Comparison of ENCODE assay signal across 12 cellular contexts in genomic region chr20:38804243-38804642, GRCh38. TPM values are rescaled to one million over a fixed set of nuclear protein-coding genes. Genes with fewer than 3 reads are reported as not detected.
DNase-seq lines count a peak whose midpoint lies in the region; ATAC-seq and TF ChIP-seq lines count a peak whose summit lies in the region.
"Had no signal": no experiment of that assay in that cellular context is flagged by ENCODE, and none has a peak within 500 bp of the region (broad histone marks: within the 10 kb centered on the region; RNA-seq: fewer than 3 reads in every experiment).

No MANE protein-coding gene starts in this region.

- no peak overlapping the region for H3K9ac ChIP-seq in neural progenitor cell
- no peak overlapping the region for H3K9ac ChIP-seq in smooth muscle cell (ENCODE audit: low read depth)

- H3F3A ChIP-seq in neural progenitor cell (ENCODE audit: low read depth) = peaks cover 37% of the 10 kb centered on the region
- no peaks in the 10 kb centered on the region for H3F3A ChIP-seq in smooth muscle cell (ENCODE audit: low read depth)

- CTCF ChIA-PET in CD4-positive, alpha-beta T cell (lab: Charles Lee) = interaction anchor here (1.8 kb wide), 1 partner anchor 122 kb away, joined by 3 read pairs; the partner anchor contains the start of gene FAM83D

- H3K4me3 ChIP-seq in neural progenitor cell (peak overlapping the region; percentile 0), smooth muscle cell (no peak overlapping the region)
- H3K4me3 ChIP-seq: SJSA1 had no signal

- H3K4me3 Mint-ChIP-seq in CD4-positive, alpha-beta T cell = peak overlapping the region; percentile 88
- peak overlapping the region; percentile 86 for H3K4me3 Mint-ChIP-seq in neural progenitor cell

- 86% methylated on average over 3 of the region's 3 CpGs for WGBS in smooth muscle cell (ENCODE audit: low lambda C conversion rate)

- H3K27ac ChIP-seq in CD4-positive, alpha-beta T cell (ENCODE audit: low read depth, low read length) = peak overlapping the region; percentile 96
- H3K27ac ChIP-seq in KOPT-K1 (ENCODE audit: low read depth, low read length, poor library complexity, severe bottlenecking) (peak overlapping the region; percentile 92), neural progenitor cell (peak overlapping the region; percentile 64), smooth muscle cell (ENCODE audit: low read depth) (no peak overlapping the region)
- H3K27ac ChIP-seq: SJSA1, testis had no signal

- no peaks in the 10 kb centered on the region for H3K79me2 ChIP-seq in neural progenitor cell (ENCODE audit: low read depth)
- H3K79me2 ChIP-seq in smooth muscle cell (ENCODE audit: low read depth) = no peaks in the 10 kb centered on the region

- no peaks in the 10 kb centered on the region for H3K9me3 Mint-ChIP-seq in CD4-positive, alpha-beta T cell
- H3K9me3 Mint-ChIP-seq in neural progenitor cell = no peaks in the 10 kb centered on the region

- no peaks in the 10 kb centered on the region for H3K27me3 ChIP-seq in CD4-positive, alpha-beta T cell (ENCODE audit: control insufficient read depth, insufficient read depth, low read length)
- peaks cover 36% of the 10 kb centered on the region for H3K27me3 ChIP-seq in neural progenitor cell
- peaks cover 47% of the 10 kb centered on the region for H3K27me3 ChIP-seq in smooth muscle cell (ENCODE audit: low read depth)
- H3K27me3 ChIP-seq: testis had no signal

- H4K20me1 ChIP-seq in neural progenitor cell (ENCODE audit: low read depth) = peaks cover 25% of the 10 kb centered on the region
- no peaks in the 10 kb centered on the region for H4K20me1 ChIP-seq in smooth muscle cell (ENCODE audit: low read depth)

- intact Hi-C loops in CD4-positive, alpha-beta T cell (cut with DNase I, micrococcal nuclease) = loop anchor here (1.0 to 2.0 kb wide), 3 partner anchors 37 to 89 kb away; partner anchors contain the start of gene ACTR5 (in 2 of the 2)

- peaks cover 31% of the 10 kb centered on the region for H3K36me3 Mint-ChIP-seq in CD4-positive, alpha-beta T cell (ENCODE audit: low read depth)
- H3K36me3 Mint-ChIP-seq in neural progenitor cell = no peaks in the 10 kb centered on the region

- H3K36me3 ChIP-seq in KOPT-K1 (ENCODE audit: insufficient read depth, low read length) (no peaks in the 10 kb centered on the region), neural progenitor cell (no peaks in the 10 kb centered on the region), smooth muscle cell (ENCODE audit: low read depth) (no peaks in the 10 kb centered on the region)
- H3K36me3 ChIP-seq: SJSA1 had no signal

- H2AFZ ChIP-seq in neural progenitor cell (replicated peaks) = no peak overlapping the region
- H2AFZ ChIP-seq in smooth muscle cell (ENCODE audit: low read depth) = no peak overlapping the region

- TF ChIP-seq CTCF in CD4-positive, alpha-beta T cell (IDR thresholded peaks at IDR 0.05) = no peak
- TF ChIP-seq CTCF in neural progenitor cell (IDR thresholded peaks at IDR 0.05) (no peak), smooth muscle cell (IDR thresholded peaks at IDR 0.05; ENCODE audit: borderline replicate concordance, insufficient read depth, poor library complexity, severe bottlenecking) (no peak)

- H3K4me2 ChIP-seq in neural progenitor cell (peak overlapping the region; percentile 98), smooth muscle cell (no peak overlapping the region)

- H3K4me1 Mint-ChIP-seq in CD4-positive, alpha-beta T cell (ENCODE audit: low read depth) = peaks cover 47% of the 10 kb centered on the region
- H3K4me1 Mint-ChIP-seq in neural progenitor cell = peaks cover 33% of the 10 kb centered on the region

- peaks cover 24% of the 10 kb centered on the region for H3K4me1 ChIP-seq in neural progenitor cell
- peaks cover 14% of the 10 kb centered on the region for H3K4me1 ChIP-seq in smooth muscle cell (ENCODE audit: low read depth)

- DNase-seq in CD4-positive, alpha-beta T cell = no peak
- peak; percentile 7 for DNase-seq in dedifferentiated amniotic fluid mesenchymal stem cell (ENCODE audit: extremely low spot score)
- peak; percentile 46 for DNase-seq in neural progenitor cell (ENCODE audit: low spot score)
- no peak for DNase-seq in smooth muscle cell (lab: John Stamatoyannopoulos, UW; ENCODE audit: unreplicated experiment)
- no peak for DNase-seq in NCI-H1417 treated with DMSO at 0.1 percent for 48 hours (lab: John Stamatoyannopoulos, UW)
- no peak for DNase-seq in NCI-H510A (lab: John Stamatoyannopoulos, UW)
- DNase-seq: cerebellar nuclear complex, NCI-H2107, testis had no signal

- peak overlapping the region; percentile 97 for H3K27ac Mint-ChIP-seq in CD4-positive, alpha-beta T cell
- no peak overlapping the region for H3K27ac Mint-ChIP-seq in neural progenitor cell

- POLR2A ChIA-PET in CD4-positive, alpha-beta T cell (lab: Charles Lee) = interaction anchor here (1.5 to 5.3 kb wide), 9 partner anchors 8 to 158 kb away, joined by 3 to 107 read pairs (median 15); partner anchors contain the start of gene DHX35

- ATAC-seq in CD4-positive, alpha-beta T cell (ENCODE audit: poor library complexity) = no peak
- no peak for ATAC-seq in HG03159 (IDR thresholded peaks at IDR 0.05; ENCODE audit: unreplicated experiment)

- H3K9me3 ChIP-seq in CD4-positive, alpha-beta T cell (ENCODE audit: control insufficient read depth, low read length) = no peaks in the 10 kb centered on the region
- no peaks in the 10 kb centered on the region for H3K9me3 ChIP-seq in KOPT-K1 (ENCODE audit: insufficient read depth, low read length, poor library complexity, severe bottlenecking)
- H3K9me3 ChIP-seq in neural progenitor cell (ENCODE audit: low read depth) = no peaks in the 10 kb centered on the region
- no peaks in the 10 kb centered on the region for H3K9me3 ChIP-seq in smooth muscle cell (replicated peaks; ENCODE audit: low read depth)
- H3K9me3 ChIP-seq: SJSA1, testis had no signal

- H3K27me3 Mint-ChIP-seq in CD4-positive, alpha-beta T cell = no peaks in the 10 kb centered on the region
- H3K27me3 Mint-ChIP-seq in neural progenitor cell (ENCODE audit: insufficient read depth, low read depth) = peaks cover 16% of the 10 kb centered on the region

RNA-seq across cellular contexts. Expression of gene PPP1R16B, which starts 1.3 kb away (rescaled TPM):
- total RNA-seq in CD4-positive, alpha-beta T cell = 10 to 100 TPM; 87.6 to 91.1 TPM
- total RNA-seq in neural progenitor cell (ENCODE audit: low replicate concordance) (0.95 and 1.6 TPM in 2 replicates), smooth muscle cell (not detected in 2 replicates)
- polyA plus RNA-seq in smooth muscle cell = not detected in 2 replicates

RNA-seq across cellular contexts. Expression of gene ACTR5, which starts 56.0 kb away (rescaled TPM):
- total RNA-seq in CD4-positive, alpha-beta T cell = 10 to 100 TPM; 11.1 to 11.9 TPM
- total RNA-seq in neural progenitor cell (ENCODE audit: low replicate concordance) (9.2 and 14.9 TPM in 2 replicates), smooth muscle cell (7.1 and 9.8 TPM in 2 replicates)
- 6.4 and 6.9 TPM in 2 replicates for polyA plus RNA-seq in smooth muscle cell

Comparison
In these comparisons a context has a peak if more than half of its experiments do, and no peak if none do; other contexts are left out.
1. DNase-seq: peak in dedifferentiated amniotic fluid mesenchymal stem cell (single experiment) and neural progenitor cell (single experiment); none in CD4-positive, alpha-beta T cell (0 of 10), smooth muscle cell (single experiment), NCI-H1417 treated with DMSO at 0.1 percent for 48 hours (single experiment) and NCI-H510A (single experiment).
2. RNA of gene PPP1R16B, which starts 1.3 kb away (total RNA-seq): 87.6 to 91.1 TPM in CD4-positive, alpha-beta T cell; 0.95 to 1.6 TPM in neural progenitor cell and not detected in smooth muscle cell; every median in the first group is over 10 times any median in the second.